14 cellular contexts compared by ENCODE assay signal in the genomic region with DNA sequence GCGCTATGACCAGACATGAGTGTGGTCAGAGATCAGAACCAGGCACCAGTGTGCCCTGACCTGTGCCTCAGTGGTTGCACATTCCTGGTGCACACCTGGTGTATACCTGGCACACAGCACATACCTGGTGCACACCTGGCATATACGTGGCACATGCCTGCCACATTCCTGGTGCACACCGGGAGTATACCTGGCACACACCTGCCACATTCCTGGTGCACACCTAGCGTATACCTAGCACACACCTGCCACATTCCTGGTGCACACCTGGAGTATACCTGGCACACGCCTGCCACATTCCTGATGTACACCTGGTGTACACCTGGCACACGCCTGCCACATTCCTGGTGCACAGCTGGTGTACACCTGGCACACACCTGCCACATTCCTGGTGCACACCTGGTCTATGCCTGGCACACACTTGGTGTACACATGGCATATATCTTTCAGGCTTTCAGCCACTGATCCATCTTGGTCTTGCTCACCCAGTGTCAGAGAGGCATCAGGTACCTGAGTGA.
A peak's percentile ranks its signal among the peaks of the same experiment; 100 is the strongest.
DNase-seq lines count a peak whose midpoint lies in the region; ATAC-seq and TF ChIP-seq lines count a peak whose summit lies in the region.
"Had no signal": no experiment of that assay in that cellular context is flagged by ENCODE, and none has a peak within 500 bp of the region (broad histone marks: within the 10 kb centered on the region; RNA-seq: fewer than 3 reads in every experiment).

No MANE protein-coding gene starts in this region.

- H3K27me3 ChIP-seq in mesenchymal stem cell (ENCODE audit: control insufficient read depth in 1 of 2, insufficient read depth in 1 of 2, low read length in 2 of 2) (peaks cover 46 to 60% of the 10 kb centered on the region in 2 experiments), trophoblast cell (ENCODE audit: insufficient read depth, low read length) (peaks cover 10% of the 10 kb centered on the region), GM23338 (ENCODE audit: insufficient read depth) (peaks cover 13% of the 10 kb centered on the region; the same call in 1 of the 2 replicates)
- H3K27me3 ChIP-seq: BLaER1 treated with 17β-estradiol and CSF1 and Interleukin-3, amounts not matched to agents 10 nM and 100 nM had no signal

- H2BK120ac ChIP-seq in mesenchymal stem cell (ENCODE audit: low read depth, low read length), result no peak overlapping the region
- no peak overlapping the region for H2BK120ac ChIP-seq in trophoblast cell (ENCODE audit: insufficient read depth, low read length, poor library complexity)

- no peak for TF ChIP-seq CTCF in GM23338 (conservative IDR thresholded peaks at IDR 0.05; ENCODE audit: low read depth in 2 of 2)

- H4K20me1 ChIP-seq in GM23338 (replicated peaks; ENCODE audit: insufficient read depth), result no peaks in the 10 kb centered on the region
- H4K20me1 ChIP-seq: BLaER1 treated with 17β-estradiol and CSF1 and Interleukin-3, amounts not matched to agents 10 nM and 100 nM had no signal

- peaks cover 28% of the 10 kb centered on the region for H3K4me1 Mint-ChIP-seq in GM23338
- H3K4me1 Mint-ChIP-seq: CD4-positive, CD25-positive, alpha-beta regulatory T cell had no signal

- no peak overlapping the region for H3K4me3 ChIP-seq in mesenchymal stem cell (ENCODE audit: insufficient read depth in 1 of 2, low read depth in 1 of 2, low read length in 2 of 2)
- peak overlapping the region; percentile 16 for H3K4me3 ChIP-seq in trophoblast cell (ENCODE audit: low read depth, low read length)
- no peak overlapping the region for H3K4me3 ChIP-seq in GM23338
- H3K4me3 ChIP-seq: BLaER1 treated with 17β-estradiol and CSF1 and Interleukin-3, amounts not matched to agents 10 nM and 100 nM had no signal

- H3K9me3 Mint-ChIP-seq in GM23338, result no peaks in the 10 kb centered on the region
- H3K9me3 Mint-ChIP-seq: CD4-positive, CD25-positive, alpha-beta regulatory T cell had no signal

- H3K27ac Mint-ChIP-seq in GM23338, result no peak overlapping the region

- H3K18ac ChIP-seq in mesenchymal stem cell (ENCODE audit: low read depth in 1 of 2, low read length in 2 of 2) (no peak overlapping the region), trophoblast cell (ENCODE audit: low read length) (no peak overlapping the region)

- H2BK12ac ChIP-seq in mesenchymal stem cell (ENCODE audit: low read length in 2 of 2) (no peak overlapping the region), trophoblast cell (ENCODE audit: low read length) (no peak overlapping the region)

- H4K91ac ChIP-seq in mesenchymal stem cell (ENCODE audit: low read length), result peak overlapping the region; percentile 43
- no peak overlapping the region for H4K91ac ChIP-seq in trophoblast cell (ENCODE audit: low read depth, low read length)

- no peak overlapping the region for H3K4me3 Mint-ChIP-seq in GM23338
- H3K4me3 Mint-ChIP-seq: CD4-positive, CD25-positive, alpha-beta regulatory T cell had no signal

- no peak overlapping the region for H2BK15ac ChIP-seq in mesenchymal stem cell (ENCODE audit: low read depth, poor library complexity, severe bottlenecking)

- ATAC-seq in GM23338 (no peak), HG03354 (IDR thresholded peaks at IDR 0.05; ENCODE audit: poor library complexity, severe bottlenecking, unreplicated experiment) (no peak)

- no peak overlapping the region for H3K4ac ChIP-seq in mesenchymal stem cell (ENCODE audit: low read depth in 1 of 2, low read length in 2 of 2)
- no peak overlapping the region for H3K4ac ChIP-seq in trophoblast cell (ENCODE audit: low read depth, low read length)

- H4K12ac ChIP-seq in trophoblast cell (ENCODE audit: low read depth, low read length), result no peak overlapping the region

- H3K27me3 Mint-ChIP-seq in GM23338 (ENCODE audit: insufficient read depth, low read depth, poor library complexity), result peaks cover 9% of the 10 kb centered on the region
- H3K27me3 Mint-ChIP-seq: CD4-positive, CD25-positive, alpha-beta regulatory T cell had no signal

- no peak overlapping the region for H2AK5ac ChIP-seq in mesenchymal stem cell (ENCODE audit: low read length, severe bottlenecking)
- no peak overlapping the region for H2AK5ac ChIP-seq in trophoblast cell (ENCODE audit: low read length)

- no peaks in the 10 kb centered on the region for H3K9me2 ChIP-seq in GM23338 (ENCODE audit: insufficient read depth)

- H3K27ac ChIP-seq in mesenchymal stem cell (ENCODE audit: low read length, poor library complexity, severe bottlenecking) (no peak overlapping the region), trophoblast cell (ENCODE audit: low read depth, low read length) (no peak overlapping the region), GM23338 (ENCODE audit: low read depth) (no peak overlapping the region)
- H3K27ac ChIP-seq: 22Rv1; BLaER1 treated with 17β-estradiol and CSF1 and Interleukin-3, amounts not matched to agents 10 nM and 100 nM; HL-60 had no signal

- H2AFZ ChIP-seq in mesenchymal stem cell (ENCODE audit: low read depth, low read length), result no peak overlapping the region
- no peak overlapping the region for H2AFZ ChIP-seq in trophoblast cell (ENCODE audit: insufficient read depth, low read length, poor library complexity)
- H2AFZ ChIP-seq in GM23338, result no peak overlapping the region

- H4K8ac ChIP-seq in mesenchymal stem cell (ENCODE audit: low read length) (no peak overlapping the region), trophoblast cell (ENCODE audit: low read depth, low read length) (no peak overlapping the region)

- no peaks in the 10 kb centered on the region for H3K79me2 ChIP-seq in trophoblast cell (ENCODE audit: control insufficient read depth, insufficient read depth, low read length, poor library complexity)
- H3K79me2 ChIP-seq in GM23338 (replicated peaks; ENCODE audit: insufficient read depth), result no peaks in the 10 kb centered on the region

- 74% methylated on average over 6 of the region's 6 CpGs for WGBS in mesenchymal stem cell
- no CpG with 5 or more reads among the region's 6 CpGs for WGBS in trophoblast cell (ENCODE audit: extremely low coverage, insufficient coverage, insufficient read length)

- H3K9ac ChIP-seq in mesenchymal stem cell (ENCODE audit: low read length) (no peak overlapping the region), trophoblast cell (ENCODE audit: low read length) (no peak overlapping the region)
- H3K9ac ChIP-seq: BLaER1 treated with 17β-estradiol and CSF1 and Interleukin-3, amounts not matched to agents 10 nM and 100 nM had no signal

- no peaks in the 10 kb centered on the region for H3K36me3 ChIP-seq in mesenchymal stem cell (ENCODE audit: control insufficient read depth in 1 of 2, insufficient read depth in 2 of 2, low read depth in 1 of 2, low read length in 2 of 2)
- no peaks in the 10 kb centered on the region for H3K36me3 ChIP-seq in trophoblast cell (ENCODE audit: control insufficient read depth in 1 of 2, insufficient read depth in 2 of 2, low read length in 2 of 2)
- no peaks in the 10 kb centered on the region for H3K36me3 ChIP-seq in GM23338 (ENCODE audit: insufficient read depth)
- H3K36me3 ChIP-seq: BLaER1 treated with 17β-estradiol and CSF1 and Interleukin-3, amounts not matched to agents 10 nM and 100 nM had no signal

- H3K23ac ChIP-seq in mesenchymal stem cell (ENCODE audit: low read length in 2 of 2) (peak overlapping the region in 1 of 2 experiments; percentile 34), trophoblast cell (ENCODE audit: low read length) (no peak overlapping the region)

- no peak overlapping the region for H2BK5ac ChIP-seq in mesenchymal stem cell (ENCODE audit: low read depth, low read length, poor library complexity, severe bottlenecking)
- no peak overlapping the region for H2BK5ac ChIP-seq in trophoblast cell (ENCODE audit: low read depth, low read length, poor library complexity)

- no peak overlapping the region for H3K4me2 ChIP-seq in mesenchymal stem cell (ENCODE audit: low read length, poor library complexity, severe bottlenecking)
- H3K4me2 ChIP-seq in trophoblast cell (ENCODE audit: low read length), result no peak overlapping the region
- H3K4me2 ChIP-seq in GM23338, result no peak overlapping the region

- H3K79me1 ChIP-seq in mesenchymal stem cell (replicated peaks; ENCODE audit: low read length, poor library complexity, severe bottlenecking) (no peaks in the 10 kb centered on the region), trophoblast cell (ENCODE audit: low read length) (no peaks in the 10 kb centered on the region)

- H3K4me1 ChIP-seq in mesenchymal stem cell (ENCODE audit: control insufficient read depth, insufficient read depth, low read depth, low read length) (peaks cover 10% of the 10 kb centered on the region), trophoblast cell (ENCODE audit: control insufficient read depth in 1 of 2, insufficient read depth in 2 of 2, low read length in 2 of 2) (peaks cover 0 to 3% of the 10 kb centered on the region in 2 experiments), GM23338 (ENCODE audit: insufficient read depth) (peaks cover 16% of the 10 kb centered on the region)

- H3K36me3 Mint-ChIP-seq in GM23338 (ENCODE audit: low read depth), result no peaks in the 10 kb centered on the region
- H3K36me3 Mint-ChIP-seq: CD4-positive, CD25-positive, alpha-beta regulatory T cell had no signal

- no peaks in the 10 kb centered on the region for H3K9me3 ChIP-seq in mesenchymal stem cell (ENCODE audit: control insufficient read depth, low read length)
- H3K9me3 ChIP-seq in trophoblast cell (ENCODE audit: insufficient read depth, low read depth, low read length), result peaks cover 4% of the 10 kb centered on the region

- DNase-seq in NCI-H2171 treated with DMSO at 0.1 percent for 48 hours (lab: John Stamatoyannopoulos, UW) (peak; percentile 4), NCI-H2171 (lab: John Stamatoyannopoulos, UW) (no peak), mesenchymal stem cell (no peak), trophoblast cell (no peak), GM23338 (ENCODE audit: low spot score) (no peak), NAMALWA (ENCODE audit: low spot score) (no peak)
- DNase-seq: CD4-positive, CD25-positive, alpha-beta regulatory T cell; DMS53; HCEC 1CT; KG1 had no signal

- peak overlapping the region in 1 of 2 experiments; percentile 23 for H3K14ac ChIP-seq in mesenchymal stem cell (ENCODE audit: low read length in 2 of 2)
- no peak overlapping the region for H3K14ac ChIP-seq in trophoblast cell (ENCODE audit: low read length)

- peaks cover 18% of the 10 kb centered on the region; the same call in 1 of the 2 replicates for H3F3A ChIP-seq in GM23338 (replicated peaks; ENCODE audit: low read depth)

TF ChIP-seq in GM23338, 12 proteins besides CTCF, POLR2A, EP300 and RAD21 (continues in another document):
- TF ChIP-seq NANOG (IDR thresholded peaks at IDR 0.05; ENCODE audit: borderline replicate concordance), result no peak
